In the genomic region with DNA sequence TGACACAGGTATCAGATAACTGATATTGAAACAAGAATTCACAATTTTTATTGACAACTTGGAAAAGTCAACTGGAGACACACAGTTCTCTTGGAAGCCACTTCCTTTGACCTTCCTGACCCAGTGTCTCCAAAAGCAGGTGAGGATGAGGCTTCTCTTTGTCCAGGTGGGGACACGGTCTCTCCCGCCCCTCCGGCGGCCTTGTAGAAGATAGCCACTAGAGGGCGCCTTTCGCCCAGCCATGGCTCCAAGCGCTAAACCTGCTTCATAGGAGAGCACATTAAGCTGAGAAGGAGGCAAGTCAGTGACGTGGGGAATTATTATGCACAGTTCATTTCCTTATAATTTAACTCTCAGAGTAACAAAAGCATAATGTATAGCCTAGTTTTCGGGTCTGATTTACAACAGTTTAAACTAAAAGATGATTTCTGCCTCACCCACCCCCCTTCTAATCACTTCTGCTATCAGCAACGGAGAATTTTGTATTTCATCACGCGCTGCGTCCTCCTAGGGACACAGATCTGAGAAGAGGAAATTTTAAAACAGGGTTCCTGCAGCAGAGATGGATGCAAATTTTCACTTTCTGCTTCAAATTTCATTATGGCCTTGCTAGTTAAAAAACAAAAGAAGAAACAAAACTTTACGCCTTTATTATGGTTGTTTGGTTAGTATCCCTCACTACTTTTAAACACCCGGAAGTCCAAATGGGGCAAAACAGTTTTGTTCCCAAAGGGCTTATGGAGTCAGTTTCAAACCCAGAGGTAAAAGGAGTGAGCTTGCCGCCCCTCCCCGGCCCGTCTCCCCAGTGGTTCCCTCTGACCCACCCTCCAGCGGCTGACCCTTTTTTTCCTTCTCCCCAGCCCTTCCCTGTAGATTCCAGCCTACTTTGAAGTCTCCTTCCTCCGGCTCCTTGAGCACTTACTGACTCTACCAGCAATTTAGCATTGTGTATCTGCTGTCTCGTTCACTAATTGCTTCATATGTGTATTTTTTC, we compare ENCODE assay signal across 8 cellular contexts.
DNase-seq lines count a peak whose midpoint lies in the region; ATAC-seq and TF ChIP-seq lines count a peak whose summit lies in the region.

No MANE protein-coding gene starts in this region.

- no CpG with 5 or more reads among the region's 21 CpGs for WGBS in mesendoderm (ENCODE audit: extremely low coverage, insufficient coverage, low lambda C conversion rate)

- H3K27ac Mint-ChIP-seq in CD14-positive monocyte, result peak overlapping the region in 1 of 7 donors; percentile 42
- peak overlapping the region; percentile 58 for H3K27ac Mint-ChIP-seq in activated CD8-positive, alpha-beta T cell treated with anti-CD3 and anti-CD28 coated beads for 36 hours

- no peaks in the 10 kb centered on the region for H3K36me3 Mint-ChIP-seq in CD14-positive monocyte
- H3K36me3 Mint-ChIP-seq in activated CD8-positive, alpha-beta T cell treated with anti-CD3 and anti-CD28 coated beads for 36 hours (ENCODE audit: low read depth), result no peaks in the 10 kb centered on the region

- POLR2A ChIA-PET in activated CD8-positive, alpha-beta T cell treated with anti-CD3 and anti-CD28 coated beads for 36 hours (lab: Charles Lee), result interaction anchor here (0.9 kb wide), 1 partner anchor 28 kb away, joined by 3 read pairs; no protein-coding TSS in a partner anchor

- no peaks in the 10 kb centered on the region for H3K27me3 ChIP-seq in effector memory CD4-positive, alpha-beta T cell (replicated peaks; ENCODE audit: control insufficient read depth, insufficient read depth, low read length, poor library complexity, severe bottlenecking)
- no peaks in the 10 kb centered on the region for H3K27me3 ChIP-seq in mesendoderm (ENCODE audit: insufficient read depth, low read length, poor library complexity)

- H3K4me3 Mint-ChIP-seq in CD14-positive monocyte, result peak overlapping the region; percentile 47 to 85
- H3K4me3 Mint-ChIP-seq in activated CD8-positive, alpha-beta T cell treated with anti-CD3 and anti-CD28 coated beads for 36 hours, result peak overlapping the region; percentile 70

- no peaks in the 10 kb centered on the region for H3K4me1 ChIP-seq in effector memory CD4-positive, alpha-beta T cell (ENCODE audit: control insufficient read depth, insufficient read depth, low read length, poor library complexity, severe bottlenecking)
- peaks cover 8% of the 10 kb centered on the region for H3K4me1 ChIP-seq in mesendoderm (ENCODE audit: control insufficient read depth, low read depth, low read length)

- H2BK15ac ChIP-seq in mesendoderm (replicated peaks; ENCODE audit: low read depth), result peak overlapping the region; percentile 93

- H3K36me3 ChIP-seq in effector memory CD4-positive, alpha-beta T cell (ENCODE audit: control insufficient read depth, insufficient read depth, low read length), result no peaks in the 10 kb centered on the region
- H3K36me3 ChIP-seq in mesendoderm (ENCODE audit: control insufficient read depth, insufficient read depth, low read length), result no peaks in the 10 kb centered on the region

- no peaks in the 10 kb centered on the region for H3K79me1 ChIP-seq in mesendoderm (ENCODE audit: low read length)

- H3K27me3 Mint-ChIP-seq in CD14-positive monocyte (ENCODE audit: low read depth in 3 of 3), result peaks cover 0 to 5% (median 5%) of the 10 kb centered on the region in 3 donors
- H3K27me3 Mint-ChIP-seq in activated CD8-positive, alpha-beta T cell treated with anti-CD3 and anti-CD28 coated beads for 36 hours, result peaks cover 28% of the 10 kb centered on the region

- H3K4me3 ChIP-seq in effector memory CD4-positive, alpha-beta T cell (ENCODE audit: insufficient read depth, low read depth, low read length, poor library complexity, severe bottlenecking), result peak overlapping the region; percentile 65
- H3K4me3 ChIP-seq in mesendoderm (ENCODE audit: low read length), result no peak overlapping the region

- no peak overlapping the region for H4K5ac ChIP-seq in mesendoderm (ENCODE audit: low read length)

- H3K18ac ChIP-seq in mesendoderm (ENCODE audit: low read length), result peak overlapping the region; percentile 88

- H3K9me3 ChIP-seq in effector memory CD4-positive, alpha-beta T cell (ENCODE audit: control insufficient read depth, low read length), result no peaks in the 10 kb centered on the region

- H3K9me3 Mint-ChIP-seq in CD14-positive monocyte, result no peaks in the 10 kb centered on the region
- no peaks in the 10 kb centered on the region for H3K9me3 Mint-ChIP-seq in activated CD8-positive, alpha-beta T cell treated with anti-CD3 and anti-CD28 coated beads for 36 hours

- intact Hi-C loops in CD14-positive monocyte (cut with micrococcal nuclease), result loop anchor here in 1 of 2 donors (10.0 kb wide), 2 partner anchors 179 to 1529 kb away; no protein-coding TSS in a partner anchor
- intact Hi-C loops in activated CD8-positive, alpha-beta T cell treated with anti-CD3 and anti-CD28 coated beads for 36 hours (cut with micrococcal nuclease), result loop anchor here (5.0 to 10.0 kb wide), 2 partner anchors 33 to 179 kb away; no protein-coding TSS in a partner anchor

- H3K79me2 ChIP-seq in mesendoderm (ENCODE audit: control insufficient read depth, insufficient read depth, low read length), result no peaks in the 10 kb centered on the region

- H2BK5ac ChIP-seq in mesendoderm (ENCODE audit: low read length), result peak overlapping the region; percentile 63

- peak overlapping the region; percentile 56 for H3K56ac ChIP-seq in mesendoderm (ENCODE audit: low read length)

- H3K23ac ChIP-seq in mesendoderm (ENCODE audit: low read length), result no peak overlapping the region

- TF ChIP-seq CTCF in CD14-positive monocyte (IDR thresholded peaks at IDR 0.05), result peak; percentile 98
- peak; percentile 90 for TF ChIP-seq CTCF in activated CD8-positive, alpha-beta T cell treated with anti-CD3 and anti-CD28 coated beads for 36 hours (IDR thresholded peaks at IDR 0.05)

- no peak overlapping the region for H3K4me2 ChIP-seq in mesendoderm (ENCODE audit: low read length)

- H3K9ac ChIP-seq in mesendoderm (ENCODE audit: low read length), result no peak overlapping the region

- peak; percentile 100 for ATAC-seq in GM19395 (IDR thresholded peaks at IDR 0.05; ENCODE audit: unreplicated experiment)
- ATAC-seq in HG03520 (IDR thresholded peaks at IDR 0.05; ENCODE audit: unreplicated experiment), result peak; percentile 96
- ATAC-seq in activated CD8-positive, alpha-beta T cell treated with anti-CD3 and anti-CD28 coated beads for 36 hours, result peak; percentile 98

- H3K27ac ChIP-seq in effector memory CD4-positive, alpha-beta T cell (ENCODE audit: insufficient read depth, low read length, poor library complexity, severe bottlenecking), result peak overlapping the region; percentile 28
- H3K27ac ChIP-seq in mesendoderm (ENCODE audit: low read depth, low read length), result no peak overlapping the region

- DNase-seq in CD14-positive monocyte (ENCODE audit: low spot score) (peak; percentile 58), NCI-H526 treated with DMSO at 0.1 percent for 48 hours (lab: John Stamatoyannopoulos, UW) (peak; percentile 76), mesendoderm (peak; percentile 90)
- DNase-seq in activated CD8-positive, alpha-beta T cell treated with anti-CD3 and anti-CD28 coated beads for 36 hours, result peak; percentile 88
- DNase-seq in effector memory CD4-positive, alpha-beta T cell, result peak; percentile 47 to 62 (median 48)
- peak; percentile 55 for DNase-seq in stimulated activated CD8-positive, alpha-beta memory T cell treated with anti-CD3 and anti-CD28 coated beads, Interleukin-15, amount 100 ng/mL, for 1 hour (ENCODE audit: low read depth)

- peak overlapping the region; percentile 48 for H2BK120ac ChIP-seq in mesendoderm (ENCODE audit: low read depth, low read length)

- H4K8ac ChIP-seq in mesendoderm (ENCODE audit: low read depth, low read length), result no peak overlapping the region

- CTCF ChIA-PET in activated CD8-positive, alpha-beta T cell treated with anti-CD3 and anti-CD28 coated beads for 36 hours (lab: Charles Lee), result interaction anchor here (0.6 to 3.1 kb wide), 46 partner anchors 9 to 724 kb away, joined by 3 to 44 read pairs (median 4); no protein-coding TSS in a partner anchor

- peak overlapping the region; percentile 87 for H3K4ac ChIP-seq in mesendoderm (ENCODE audit: low read depth, low read length)

- H3K4me1 Mint-ChIP-seq in CD14-positive monocyte, result peaks cover 8% of the 10 kb centered on the region
- peaks cover 5% of the 10 kb centered on the region for H3K4me1 Mint-ChIP-seq in activated CD8-positive, alpha-beta T cell treated with anti-CD3 and anti-CD28 coated beads for 36 hours (ENCODE audit: low read depth)

- H2AK5ac ChIP-seq in mesendoderm (ENCODE audit: low read length), result no peak overlapping the region
